17 cellular contexts compared by ENCODE assay signal in genomic region chr20:17644451-17644850, GRCh38. TPM values are rescaled to one million over a fixed set of nuclear protein-coding genes. Genes with fewer than 3 reads are reported as not detected.
DNase-seq lines count a peak whose midpoint lies in the region; ATAC-seq and TF ChIP-seq lines count a peak whose summit lies in the region.
"Had no signal": no experiment of that assay in that cellular context is flagged by ENCODE, and none has a peak within 500 bp of the region (broad histone marks: within the 10 kb centered on the region; RNA-seq: fewer than 3 reads in every experiment).

No MANE protein-coding gene starts in this region.

- H3K4me1 ChIP-seq in GM23248 (ENCODE audit: insufficient read depth): no peaks in the 10 kb centered on the region

- peaks cover 5% of the 10 kb centered on the region; the same call in 1 of the 2 replicates for H3K36me3 ChIP-seq in GM23248 (ENCODE audit: low read depth)
- peaks cover 46% of the 10 kb centered on the region for H3K36me3 ChIP-seq in brain microvascular endothelial cell (replicated peaks)
- H3K36me3 ChIP-seq: WERI-Rb-1 had no signal

- H2AFZ ChIP-seq in GM23248: no peak overlapping the region

- ATAC-seq in left colon (peak; percentile 69), GM19035 (IDR thresholded peaks at IDR 0.05; ENCODE audit: unreplicated experiment) (no peak), HG02870 (IDR thresholded peaks at IDR 0.05; ENCODE audit: unreplicated experiment) (no peak)
- ATAC-seq: activated CD8-positive, alpha-beta memory T cell treated with anti-CD3 and anti-CD28 coated beads, Interleukin-2, amount 10 ng/mL, durations not matched to agents 7 days and 5 days had no signal

- 0 out of 2 replicates have a peak overlapping the region, but pooled peaks have one; percentile 4 for H3K27ac ChIP-seq in GM23248
- peak overlapping the region; percentile 42 for H3K27ac ChIP-seq in brain microvascular endothelial cell
- H3K27ac ChIP-seq: WERI-Rb-1 had no signal

- H3K4me3 ChIP-seq in GM23248: no peak overlapping the region
- H3K4me3 ChIP-seq in brain microvascular endothelial cell (ENCODE audit: low read depth, low read length): no peak overlapping the region

- 69 to 72% methylated on average over 13 of the region's 13 CpGs for WGBS in GM23248 (ENCODE audit: low coverage in 1 of 2, low lambda C conversion rate in 2 of 2, missing lambda C conversion rate in 2 of 2), 2 experiments

- no peaks in the 10 kb centered on the region for H3K27me3 ChIP-seq in GM23248 (replicated peaks; ENCODE audit: insufficient read depth)
- no peaks in the 10 kb centered on the region for H3K27me3 ChIP-seq in brain microvascular endothelial cell (replicated peaks)

- H3K9me3 ChIP-seq in GM23248 (ENCODE audit: low read depth): no peaks in the 10 kb centered on the region

- no peak overlapping the region for H3K4me3 Mint-ChIP-seq in progenitor cell of endocrine pancreas (ENCODE audit: low read depth)
- H3K4me3 Mint-ChIP-seq: activated CD8-positive, alpha-beta memory T cell treated with anti-CD3 and anti-CD28 coated beads, Interleukin-2, amount 10 ng/mL, durations not matched to agents 7 days and 5 days had no signal

- H3K36me3 Mint-ChIP-seq in progenitor cell of endocrine pancreas (ENCODE audit: insufficient read depth): peaks cover 8% of the 10 kb centered on the region
- H3K36me3 Mint-ChIP-seq: activated CD8-positive, alpha-beta memory T cell treated with anti-CD3 and anti-CD28 coated beads, Interleukin-2, amount 10 ng/mL, durations not matched to agents 7 days and 5 days had no signal

- in situ Hi-C loops in GM23248 (cut with MboI): loop anchor here (25.0 kb wide), 1 partner anchor 643 kb away; the partner anchor contains the start of gene ZNF133
- in situ Hi-C loops in brain microvascular endothelial cell (cut with HindIII; ENCODE audit: low pct_ligation_motif_present, low sequenced_read_pairs): no loop called here

- no peak overlapping the region for H3K4me2 ChIP-seq in GM23248 (ENCODE audit: unreplicated experiment)

- H3K9ac ChIP-seq in GM23248: no peak overlapping the region

- peaks cover 17% of the 10 kb centered on the region for H3K4me1 Mint-ChIP-seq in progenitor cell of endocrine pancreas (ENCODE audit: low read depth)

- H3K79me2 ChIP-seq in GM23248 (ENCODE audit: insufficient read depth): peaks cover 99% of the 10 kb centered on the region

- TF ChIP-seq CTCF in brain microvascular endothelial cell (IDR thresholded peaks at IDR 0.05; ENCODE audit: low read depth, low read length, missing control alignments): no peak
- no peak for TF ChIP-seq CTCF in progenitor cell of endocrine pancreas (IDR thresholded peaks at IDR 0.05; ENCODE audit: unreplicated experiment)

- H3K9me2 ChIP-seq in GM23248 (ENCODE audit: insufficient read depth): no peaks in the 10 kb centered on the region

- H3K27me3 Mint-ChIP-seq in progenitor cell of endocrine pancreas: no peaks in the 10 kb centered on the region
- H3K27me3 Mint-ChIP-seq: activated CD8-positive, alpha-beta memory T cell treated with anti-CD3 and anti-CD28 coated beads, Interleukin-2, amount 10 ng/mL, durations not matched to agents 7 days and 5 days had no signal

- no peaks in the 10 kb centered on the region for H3F3A ChIP-seq in GM23248 (ENCODE audit: insufficient read depth)

- intact Hi-C loops in left colon (cut with DNase I, micrococcal nuclease): no loop called here

- H3K9me3 Mint-ChIP-seq in progenitor cell of endocrine pancreas (ENCODE audit: low read depth): no peaks in the 10 kb centered on the region

- DNase-seq in GM23248 (no peak), brain microvascular endothelial cell (no peak), left colon (peak; percentile 41 to 62), progenitor cell of endocrine pancreas (ENCODE audit: low spot score, unreplicated experiment) (no peak), germinal center (ENCODE audit: low spot score) (no peak), NCI-H2081 treated with DMSO at 0.1 percent for 48 hours (lab: John Stamatoyannopoulos, UW) (no peak)
- DNase-seq: activated CD8-positive, alpha-beta memory T cell treated with anti-CD3 and anti-CD28 coated beads, Interleukin-2, amount 10 ng/mL, durations not matched to agents 7 days and 5 days; activated gamma-delta T cell treated with Interleukin-2 at 50 U/mL for 16 hours; Karpas-422; NCI-H146; NCI-H510A treated with DMSO at 0.1 percent for 48 hours; stimulated activated CD8-positive, alpha-beta memory T cell treated with anti-CD3 and anti-CD28 coated beads, Interleukin-4, amount 100 ng/mL, for 48 hours; WERI-Rb-1 had no signal

- peaks cover 3% of the 10 kb centered on the region; the same call in 1 of the 2 replicates for H4K20me1 ChIP-seq in GM23248 (ENCODE audit: insufficient read depth)

- peak overlapping the region; percentile 64 for H3K27ac Mint-ChIP-seq in progenitor cell of endocrine pancreas
- H3K27ac Mint-ChIP-seq: activated CD8-positive, alpha-beta memory T cell treated with anti-CD3 and anti-CD28 coated beads, Interleukin-2, amount 10 ng/mL, durations not matched to agents 7 days and 5 days had no signal

RNA-seq across cellular contexts. Expression of gene RRBP1, which starts 37.6 kb away (rescaled TPM):
- 182 and 231 TPM in 2 replicates for total RNA-seq in GM23248 (2014; rRNA removed; shearing (Covaris generic))
- polyA plus RNA-seq in GM23248 (2016; fragmentation: Nextera tagmentation; extraction: Ambion mirVana): 127 and 131 TPM in 2 replicates
- total RNA-seq in left colon (100 to 1,000 TPM; 357 to 460 TPM), progenitor cell of endocrine pancreas (222 and 242 TPM in 2 replicates)

RNA-seq across cellular contexts. Expression of gene BANF2, which starts 55.3 kb away (rescaled TPM):
- not detected in 2 replicates for total RNA-seq in GM23248 (2014; rRNA removed; shearing (Covaris generic))
- not detected in 2 replicates for polyA plus RNA-seq in GM23248 (2016; fragmentation: Nextera tagmentation; extraction: Ambion mirVana)
- total RNA-seq in left colon: not detected
- total RNA-seq in progenitor cell of endocrine pancreas: not detected in 2 replicates
- total RNA-seq: activated CD8-positive, alpha-beta memory T cell treated with anti-CD3 and anti-CD28 coated beads, Interleukin-2, amount 10 ng/mL, durations not matched to agents 7 days and 5 days; frontal cortex; ureter had no signal

Comparison
In these comparisons a context has a peak if more than half of its experiments do, and no peak if none do; other contexts are left out.
1. DNase-seq: peak in left colon (2 of 2); none in GM23248 (single experiment), brain microvascular endothelial cell (single experiment), progenitor cell of endocrine pancreas (single experiment), germinal center (single experiment) and NCI-H2081 treated with DMSO at 0.1 percent for 48 hours (single experiment).